9 cellular contexts compared by ENCODE assay signal in the genomic region with DNA sequence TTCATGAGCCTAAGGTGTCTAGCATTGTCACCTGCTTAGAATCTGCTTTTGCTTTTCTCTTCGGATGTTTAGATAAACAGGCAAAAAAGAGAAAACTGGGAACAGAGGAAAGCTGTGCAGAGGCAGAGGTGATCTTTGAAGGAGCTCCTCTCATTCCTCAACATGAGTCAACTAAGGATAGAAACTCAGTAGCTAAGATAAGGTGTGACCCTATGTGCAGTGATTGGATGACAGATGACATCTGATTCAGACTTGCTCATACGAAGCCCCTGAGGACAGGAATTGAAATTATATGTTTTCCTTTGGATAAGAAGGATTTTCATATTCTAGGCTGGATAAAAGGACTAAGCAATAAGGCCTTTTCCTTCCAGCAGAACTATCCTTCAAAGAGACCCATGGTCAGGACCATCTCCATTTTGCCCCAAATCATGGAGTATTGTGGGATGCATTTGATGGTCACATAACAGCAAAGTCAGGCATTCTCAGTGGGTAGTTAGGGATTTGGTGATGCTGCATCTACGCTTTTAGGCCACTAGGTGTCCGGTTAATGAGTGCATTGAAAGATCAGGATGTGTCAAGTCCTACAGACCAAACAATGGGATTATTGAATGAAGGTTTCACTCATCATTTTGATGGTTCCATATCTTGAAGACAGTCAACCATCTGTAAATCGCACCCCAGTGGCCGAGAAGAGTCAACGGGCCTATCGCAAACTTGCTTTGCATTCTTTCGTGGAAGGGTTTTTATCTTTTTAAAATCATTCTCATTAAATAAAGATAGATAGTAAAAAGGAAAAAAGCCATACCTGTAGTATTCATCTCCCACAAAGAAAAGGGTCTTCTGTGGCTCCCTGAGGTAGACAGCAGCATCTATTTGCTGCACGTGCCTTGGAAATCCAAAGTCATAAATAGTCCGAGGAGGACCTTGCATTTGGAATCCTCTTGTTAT. TPM values are rescaled to one million over a fixed set of nuclear protein-coding genes. Genes with fewer than 3 reads are reported as not detected.
DNase-seq lines count a peak whose midpoint lies in the region; ATAC-seq and TF ChIP-seq lines count a peak whose summit lies in the region.
"Had no signal": no experiment of that assay in that cellular context is flagged by ENCODE, and none has a peak within 500 bp of the region (broad histone marks: within the 10 kb centered on the region; RNA-seq: fewer than 3 reads in every experiment).

No MANE protein-coding gene starts in this region.

- 76 to 79% methylated on average over 11 of the region's 11 CpGs for whole genome bisulfite sequencing in heart right ventricle, 2 donors
- WGBS in right cardiac atrium = 73% methylated on average over 11 of the region's 11 CpGs
- WGBS in upper lobe of left lung, 2 donors = 87 to 91% methylated on average over 11 of the region's 11 CpGs

- H3K27ac ChIP-seq in heart right ventricle (no peak overlapping the region), right cardiac atrium (ENCODE audit: low read length) (no peak overlapping the region), upper lobe of left lung (no peak overlapping the region)

- no peak for TF ChIP-seq EP300 in upper lobe of left lung (IDR thresholded peaks at IDR 0.05)

- H3K4me3 ChIP-seq in heart right ventricle = no peak overlapping the region
- no peak overlapping the region for H3K4me3 ChIP-seq in right cardiac atrium (ENCODE audit: low read length)
- H3K4me3 ChIP-seq in epithelial cell of proximal tubule (ENCODE audit: low read depth, low read length) = no peak overlapping the region
- no peak overlapping the region for H3K4me3 ChIP-seq in upper lobe of left lung

- peaks cover 0 to 4% (median 0%) of the 10 kb centered on the region in 9 donors for H3K4me1 ChIP-seq in heart right ventricle
- H3K4me1 ChIP-seq in right cardiac atrium (ENCODE audit: control insufficient read depth, insufficient read depth, low read length) = no peaks in the 10 kb centered on the region
- H3K4me1 ChIP-seq in upper lobe of left lung = no peaks in the 10 kb centered on the region

- peak in 5 of 9 donors; percentile 9 to 45 (median 25) for TF ChIP-seq CTCF in heart right ventricle (IDR thresholded peaks at IDR 0.05)
- TF ChIP-seq CTCF in epithelial cell of proximal tubule (conservative IDR thresholded peaks at IDR 0.05; ENCODE audit: low read depth, low read length) = peak; percentile 68
- peak in 4 of 6 experiments; percentile 6 to 42 (median 25) for TF ChIP-seq CTCF in upper lobe of left lung (IDR thresholded peaks at IDR 0.05)

- H3K9me3 ChIP-seq in heart right ventricle (peaks cover 0 to 6% (median 0%) of the 10 kb centered on the region in 11 donors), right cardiac atrium (ENCODE audit: control insufficient read depth, low read length) (no peaks in the 10 kb centered on the region), upper lobe of left lung (no peaks in the 10 kb centered on the region)

- H3K36me3 ChIP-seq in heart right ventricle = no peaks in the 10 kb centered on the region
- H3K36me3 ChIP-seq in upper lobe of left lung = no peaks in the 10 kb centered on the region

- ATAC-seq in heart right ventricle (no peak), right cardiac atrium (no peak), upper lobe of left lung (ENCODE audit: low FRiP score in 2 of 2) (no peak), GM21825 (IDR thresholded peaks at IDR 0.05; ENCODE audit: unreplicated experiment) (no peak)

- DNase-seq in heart right ventricle (no peak), right cardiac atrium (no peak), NCI-H526 treated with DMSO at 0.1 percent for 48 hours (lab: John Stamatoyannopoulos, UW) (peak; percentile 34), epithelial cell of proximal tubule (ENCODE audit: low read depth) (no peak), upper lobe of left lung (no peak), NCI-H1105 treated with DMSO at 0.1 percent for 48 hours (lab: John Stamatoyannopoulos, UW) (no peak), posterior vena cava (ENCODE audit: low spot score) (no peak)
- DNase-seq: activated CD4-positive, alpha-beta T cell treated with anti-CD3 and anti-CD28 coated beads, Interleukin-2, amount 10 ng/mL, durations not matched to agents 7 days and 5 days had no signal

- no peak for TF ChIP-seq POLR2A in upper lobe of left lung (IDR thresholded peaks at IDR 0.05)

- intact Hi-C loops in heart right ventricle (cut with DNase I) (no loop called here), right cardiac atrium (cut with DNase I) (no loop called here), posterior vena cava (cut with DNase I) (no loop called here)

- H3K27me3 ChIP-seq in heart right ventricle (no peaks in the 10 kb centered on the region), right cardiac atrium (ENCODE audit: control insufficient read depth, insufficient read depth) (no peaks in the 10 kb centered on the region), upper lobe of left lung (no peaks in the 10 kb centered on the region)

RNA-seq across cellular contexts. Expression of gene MMP20, which starts 32.2 kb away (rescaled TPM):
- total RNA-seq in heart right ventricle = not detected
- not detected for polyA plus RNA-seq in heart right ventricle
- not detected for total RNA-seq in right cardiac atrium
- polyA plus RNA-seq in right cardiac atrium = not detected
- not detected in 2 replicates for total RNA-seq in epithelial cell of proximal tubule
- total RNA-seq in upper lobe of left lung = not detected
- total RNA-seq in posterior vena cava = not detected
- total RNA-seq: activated CD4-positive, alpha-beta T cell treated with anti-CD3 and anti-CD28 coated beads, Interleukin-2, amount 10 ng/mL, durations not matched to agents 7 days and 5 days had no signal
